Comparison of ENCODE assay signal across 1 cellular context in the genomic region with DNA sequence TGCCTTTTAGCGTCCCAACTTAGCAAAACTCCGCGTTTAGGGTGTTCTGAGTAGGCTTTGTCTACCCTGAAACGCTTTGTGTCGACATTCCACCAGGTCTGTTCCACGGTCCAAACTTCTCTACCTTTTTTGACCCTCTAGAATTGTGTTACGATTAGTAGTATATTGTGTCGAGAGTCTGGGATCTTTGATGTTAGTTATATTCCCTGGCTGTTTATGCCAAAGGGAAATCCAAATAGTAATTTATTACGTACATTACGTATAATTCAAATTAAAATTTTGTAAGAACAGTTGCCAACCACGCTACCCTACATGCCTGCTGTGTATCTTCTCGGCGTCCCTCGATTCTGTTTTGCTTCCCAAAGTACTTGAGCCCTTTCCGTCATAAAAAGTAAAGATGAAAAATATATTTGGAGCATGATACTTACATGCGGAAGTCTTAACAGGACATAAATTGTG.
TF ChIP-seq lines count a peak whose summit lies in the region.

No MANE protein-coding gene starts in this region.

TF ChIP-seq in K562, 482 proteins besides CTCF, POLR2A, EP300 and RAD21:
- TF ChIP-seq ZSCAN29 (IDR thresholded peaks at IDR 0.05) (0 out of 2 replicates have a peak, but pooled peaks have one; percentile 13), HIVEP1 (CRISPR knock-in tag; IDR thresholded peaks at IDR 0.05) (no peak), BRD4 (IDR thresholded peaks at IDR 0.05) (peak; percentile 95), ZNF785 (CRISPR knock-in tag; IDR thresholded peaks at IDR 0.05) (no peak), ATF1 (CRISPR knock-in tag; IDR thresholded peaks at IDR 0.05) (no peak), ATF1 (tag; IDR thresholded peaks at IDR 0.05) (peak; percentile 19), ZNF584 (CRISPR knock-in tag; IDR thresholded peaks at IDR 0.05; ENCODE audit: low read depth) (0 out of 2 replicates have a peak, but pooled peaks have one; percentile 46), HNRNPLL (IDR thresholded peaks at IDR 0.05; ENCODE audit: low read depth, low read length, poor library complexity, severe bottlenecking) (peak; percentile 5), BACH1 (tag; IDR thresholded peaks at IDR 0.05) (peak; percentile 64; the same call in 1 of the 2 replicates), E2F8 (IDR thresholded peaks at IDR 0.05; ENCODE audit: low read depth, partially characterized antibody) (no peak), ZBTB17 (CRISPR knock-in tag; IDR thresholded peaks at IDR 0.05) (no peak), THRA (IDR thresholded peaks at IDR 0.05) (no peak), ZSCAN32 (CRISPR knock-in tag; IDR thresholded peaks at IDR 0.05) (no peak), ATF6 (CRISPR knock-in tag; IDR thresholded peaks at IDR 0.05) (no peak), GABPA (tag; conservative IDR thresholded peaks at IDR 0.05; ENCODE audit: low read depth) (0 out of 2 replicates have a peak, but pooled peaks have one; percentile 46), SIN3A (IDR thresholded peaks at IDR 0.05; ENCODE audit: borderline replicate concordance in 2 of 2, control insufficient read depth in 1 of 2, low read depth in 2 of 2, low read length in 2 of 2) (0 out of 4 replicates have a peak, but pooled peaks of 1 of the 2 experiments have one; percentile 9), CBFA2T3 (IDR thresholded peaks at IDR 0.05) (no peak), ZNF589 (CRISPR knock-in tag; IDR thresholded peaks at IDR 0.05; ENCODE audit: low read depth) (0 out of 2 replicates have a peak, but pooled peaks have one; percentile 31), ZKSCAN8 (CRISPR knock-in tag; IDR thresholded peaks at IDR 0.05) (0 out of 2 replicates have a peak, but pooled peaks have one; percentile 32), CHD1 (IDR thresholded peaks at IDR 0.05; ENCODE audit: low read length) (peak; percentile 25), POLR2H (tag; IDR thresholded peaks at IDR 0.05; ENCODE audit: low read depth) (peak; percentile 90), TAF7 (tag; IDR thresholded peaks at IDR 0.05) (peak; percentile 68; the same call in 1 of the 2 replicates), USF2 (CRISPR knock-in tag; IDR thresholded peaks at IDR 0.05) (no peak), GATAD2B (IDR thresholded peaks at IDR 0.05; ENCODE audit: borderline replicate concordance) (peak; percentile 6; the same call in 1 of the 2 replicates), ELF1 (tag; IDR thresholded peaks at IDR 0.05) (0 out of 2 replicates have a peak, but pooled peaks have one; percentile 38), FOSL1 (tag; conservative IDR thresholded peaks at IDR 0.05) (peak; percentile 36; the same call in 1 of the 2 replicates), ZNF140 (CRISPR knock-in tag; IDR thresholded peaks at IDR 0.05) (no peak), GTF2E2 (tag; IDR thresholded peaks at IDR 0.05) (peak; percentile 93), PKNOX1 (IDR thresholded peaks at IDR 0.05) (no peak)
- TF ChIP-seq, protein P1, sequence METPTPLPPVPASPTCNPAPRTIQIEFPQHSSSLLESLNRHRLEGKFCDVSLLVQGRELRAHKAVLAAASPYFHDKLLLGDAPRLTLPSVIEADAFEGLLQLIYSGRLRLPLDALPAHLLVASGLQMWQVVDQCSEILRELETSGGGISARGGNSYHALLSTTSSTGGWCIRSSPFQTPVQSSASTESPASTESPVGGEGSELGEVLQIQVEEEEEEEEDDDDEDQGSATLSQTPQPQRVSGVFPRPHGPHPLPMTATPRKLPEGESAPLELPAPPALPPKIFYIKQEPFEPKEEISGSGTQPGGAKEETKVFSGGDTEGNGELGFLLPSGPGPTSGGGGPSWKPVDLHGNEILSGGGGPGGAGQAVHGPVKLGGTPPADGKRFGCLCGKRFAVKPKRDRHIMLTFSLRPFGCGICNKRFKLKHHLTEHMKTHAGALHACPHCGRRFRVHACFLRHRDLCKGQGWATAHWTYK (CRISPR knock-in tag; IDR thresholded peaks at IDR 0.05), result peak; percentile 22; the same call in 1 of the 2 replicates
- TF ChIP-seq, protein P2, sequence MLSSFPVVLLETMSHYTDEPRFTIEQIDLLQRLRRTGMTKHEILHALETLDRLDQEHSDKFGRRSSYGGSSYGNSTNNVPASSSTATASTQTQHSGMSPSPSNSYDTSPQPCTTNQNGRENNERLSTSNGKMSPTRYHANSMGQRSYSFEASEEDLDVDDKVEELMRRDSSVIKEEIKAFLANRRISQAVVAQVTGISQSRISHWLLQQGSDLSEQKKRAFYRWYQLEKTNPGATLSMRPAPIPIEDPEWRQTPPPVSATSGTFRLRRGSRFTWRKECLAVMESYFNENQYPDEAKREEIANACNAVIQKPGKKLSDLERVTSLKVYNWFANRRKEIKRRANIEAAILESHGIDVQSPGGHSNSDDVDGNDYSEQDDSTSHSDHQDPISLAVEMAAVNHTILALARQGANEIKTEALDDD (IDR thresholded peaks at IDR 0.05), result peak; percentile 6; the same call in 1 of the 2 replicates
- TF ChIP-seq, protein P3, sequence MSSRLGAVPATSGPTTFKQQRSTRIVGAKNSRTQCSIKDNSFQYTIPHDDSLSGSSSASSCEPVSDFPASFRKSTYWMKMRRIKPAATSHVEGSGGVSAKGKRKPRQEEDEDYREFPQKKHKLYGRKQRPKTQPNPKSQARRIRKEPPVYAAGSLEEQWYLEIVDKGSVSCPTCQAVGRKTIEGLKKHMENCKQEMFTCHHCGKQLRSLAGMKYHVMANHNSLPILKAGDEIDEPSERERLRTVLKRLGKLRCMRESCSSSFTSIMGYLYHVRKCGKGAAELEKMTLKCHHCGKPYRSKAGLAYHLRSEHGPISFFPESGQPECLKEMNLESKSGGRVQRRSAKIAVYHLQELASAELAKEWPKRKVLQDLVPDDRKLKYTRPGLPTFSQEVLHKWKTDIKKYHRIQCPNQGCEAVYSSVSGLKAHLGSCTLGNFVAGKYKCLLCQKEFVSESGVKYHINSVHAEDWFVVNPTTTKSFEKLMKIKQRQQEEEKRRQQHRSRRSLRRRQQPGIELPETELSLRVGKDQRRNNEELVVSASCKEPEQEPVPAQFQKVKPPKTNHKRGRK (tag; IDR thresholded peaks at IDR 0.05), result no peak
- TF ChIP-seq, protein P4, sequence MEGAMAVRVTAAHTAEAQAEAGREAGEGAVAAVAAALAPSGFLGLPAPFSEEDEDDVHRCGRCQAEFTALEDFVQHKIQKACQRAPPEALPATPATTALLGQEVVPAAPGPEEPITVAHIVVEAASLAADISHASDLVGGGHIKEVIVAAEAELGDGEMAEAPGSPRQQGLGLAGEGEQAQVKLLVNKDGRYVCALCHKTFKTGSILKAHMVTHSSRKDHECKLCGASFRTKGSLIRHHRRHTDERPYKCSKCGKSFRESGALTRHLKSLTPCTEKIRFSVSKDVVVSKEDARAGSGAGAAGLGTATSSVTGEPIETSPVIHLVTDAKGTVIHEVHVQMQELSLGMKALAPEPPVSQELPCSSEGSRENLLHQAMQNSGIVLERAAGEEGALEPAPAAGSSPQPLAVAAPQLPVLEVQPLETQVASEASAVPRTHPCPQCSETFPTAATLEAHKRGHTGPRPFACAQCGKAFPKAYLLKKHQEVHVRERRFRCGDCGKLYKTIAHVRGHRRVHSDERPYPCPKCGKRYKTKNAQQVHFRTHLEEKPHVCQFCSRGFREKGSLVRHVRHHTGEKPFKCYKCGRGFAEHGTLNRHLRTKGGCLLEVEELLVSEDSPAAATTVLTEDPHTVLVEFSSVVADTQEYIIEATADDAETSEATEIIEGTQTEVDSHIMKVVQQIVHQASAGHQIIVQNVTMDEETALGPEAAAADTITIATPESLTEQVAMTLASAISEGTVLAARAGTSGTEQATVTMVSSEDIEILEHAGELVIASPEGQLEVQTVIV (CRISPR knock-in tag; IDR thresholded peaks at IDR 0.05; ENCODE audit: borderline replicate concordance), result 0 out of 2 replicates have a peak, but pooled peaks have one; percentile 43
- TF ChIP-seq, protein P5, sequence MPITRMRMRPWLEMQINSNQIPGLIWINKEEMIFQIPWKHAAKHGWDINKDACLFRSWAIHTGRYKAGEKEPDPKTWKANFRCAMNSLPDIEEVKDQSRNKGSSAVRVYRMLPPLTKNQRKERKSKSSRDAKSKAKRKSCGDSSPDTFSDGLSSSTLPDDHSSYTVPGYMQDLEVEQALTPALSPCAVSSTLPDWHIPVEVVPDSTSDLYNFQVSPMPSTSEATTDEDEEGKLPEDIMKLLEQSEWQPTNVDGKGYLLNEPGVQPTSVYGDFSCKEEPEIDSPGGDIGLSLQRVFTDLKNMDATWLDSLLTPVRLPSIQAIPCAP (CRISPR knock-in tag; IDR thresholded peaks at IDR 0.05; ENCODE audit: borderline replicate concordance), result no peak
